In the genomic region with DNA sequence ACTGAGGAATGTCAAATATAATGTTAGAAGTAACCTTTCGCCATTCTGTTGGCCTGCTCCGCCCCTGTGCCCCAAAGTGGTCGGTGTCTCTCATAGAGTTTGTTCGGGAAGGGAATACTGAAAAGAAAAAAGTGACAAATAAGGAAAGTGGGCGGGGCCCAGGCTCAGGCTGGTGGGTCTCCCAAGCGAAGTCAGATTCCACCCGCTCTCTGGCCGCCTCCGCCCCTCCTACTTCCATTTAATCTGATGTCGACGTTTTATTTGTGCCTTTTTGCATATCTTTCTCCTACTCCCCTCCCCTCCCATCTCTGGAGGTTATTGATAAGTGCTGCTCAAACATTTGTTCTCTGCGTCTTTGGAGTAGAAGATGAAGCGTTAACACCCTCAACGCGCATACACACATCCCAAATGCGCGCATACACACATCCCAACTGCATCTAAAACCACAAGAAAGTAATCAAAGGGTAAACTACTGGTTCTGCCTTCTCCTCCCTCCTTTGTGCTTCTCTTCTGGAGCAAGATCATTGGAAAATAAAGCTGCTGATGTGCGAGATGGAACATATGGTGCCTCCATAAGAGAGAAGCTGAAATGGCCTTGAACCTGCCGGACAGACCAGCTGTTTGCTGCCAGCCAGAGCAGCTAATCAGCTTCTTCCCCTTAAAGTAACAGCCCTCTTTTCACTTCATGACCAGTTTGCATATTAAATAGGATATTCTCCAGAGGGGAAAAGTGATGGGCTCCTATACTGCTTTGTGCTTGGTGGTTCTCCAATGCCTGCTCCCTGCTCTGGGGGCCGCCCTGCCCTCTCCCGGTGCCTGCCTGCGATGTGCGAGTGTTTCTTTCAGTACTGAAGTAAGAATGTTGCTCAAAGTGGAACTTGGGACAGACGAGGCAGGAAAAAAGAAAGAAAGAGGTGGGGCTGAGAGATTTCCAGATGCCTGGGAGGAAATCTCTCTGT, we compare ENCODE assay signal across 9 cellular contexts. TPM values are rescaled to one million over a fixed set of nuclear protein-coding genes. Genes with fewer than 3 reads are reported as not detected.
DNase-seq lines count a peak whose midpoint lies in the region; ATAC-seq and TF ChIP-seq lines count a peak whose summit lies in the region.
"Had no signal": no experiment of that assay in that cellular context is flagged by ENCODE, and none has a peak within 500 bp of the region (broad histone marks: within the 10 kb centered on the region; RNA-seq: fewer than 3 reads in every experiment).

No MANE protein-coding gene starts in this region.

- POLR2A ChIA-PET in Panc1 (lab: Charles Lee) (no interaction called here), RWPE1 (lab: Yijun Ruan, JAX; ENCODE audit: low non-redundant PET) (no interaction called here)

- H3K36me3 ChIP-seq in H7 (replicated peaks; ENCODE audit: control insufficient read depth, insufficient read depth, low read length) (no peaks in the 10 kb centered on the region), Panc1 (ENCODE audit: control insufficient read depth, insufficient read depth, low read length) (no peaks in the 10 kb centered on the region)

- CTCF ChIA-PET in Panc1 (lab: Charles Lee): interaction anchor here (0.6 to 0.7 kb wide), 3 partner anchors 13 to 416 kb away, joined by 3 read pairs; no protein-coding TSS in a partner anchor
- CTCF ChIA-PET in RWPE1 (lab: Yijun Ruan, JAX): no interaction called here

- H3K9me3 ChIP-seq in Panc1 (ENCODE audit: control insufficient read depth, insufficient read depth, low read depth, low read length): no peaks in the 10 kb centered on the region

- DNase-seq in H7: peak; percentile 78
- DNase-seq in Panc1 (ENCODE audit: low read depth, low spot score): no peak
- peak; percentile 59 for DNase-seq in ecto neural progenitor cell (ENCODE audit: low spot score)
- DNase-seq in lung microvascular endothelial cell (ENCODE audit: low read depth in 2 of 2): peak; percentile 37 to 44
- no peak for DNase-seq in effector CD4-positive, alpha-beta T cell
- DNase-seq in NK-92 (lab: John Stamatoyannopoulos, UW; ENCODE audit: unreplicated experiment): no peak
- DNase-seq in RWPE1 (ENCODE audit: low spot score): no peak

- intact Hi-C loops in Panc1 (cut with micrococcal nuclease; ENCODE audit: unreplicated experiment): loop anchor here (5.0 to 10.0 kb wide), 2 partner anchors 121 to 319 kb away; no protein-coding TSS in a partner anchor

- no peak overlapping the region for H3K27ac ChIP-seq in Panc1 (ENCODE audit: low read length)
- peak overlapping the region; percentile 79 for H3K27ac ChIP-seq in temporal lobe (ENCODE audit: low read depth, low read length)
- no peak overlapping the region for H3K27ac ChIP-seq in RWPE1
- H3K27ac ChIP-seq: VCaP had no signal

- in situ Hi-C loops in Panc1 (cut with HindIII; ENCODE audit: low pct_unique_long_range_greater_than_20kb, low sequenced_read_pairs): no loop called here

- H3K27me3 ChIP-seq in H7 (ENCODE audit: control insufficient read depth, insufficient read depth, low read length) (peaks cover 56% of the 10 kb centered on the region), Panc1 (ENCODE audit: control insufficient read depth, insufficient read depth, low read length) (no peaks in the 10 kb centered on the region; the same call in 1 of the 2 replicates)

- TF ChIP-seq CTCF in Panc1 (IDR thresholded peaks at IDR 0.05) (0 out of 2 replicates have a peak, but pooled peaks have one; percentile 21), RWPE1 (conservative IDR thresholded peaks at IDR 0.05; ENCODE audit: low read depth) (no peak)

- H3K4me1 ChIP-seq in Panc1 (ENCODE audit: control insufficient read depth, insufficient read depth, low read length): peaks cover 8% of the 10 kb centered on the region; the same call in 1 of the 2 replicates

- peak overlapping the region; percentile 67 for H3K4me3 ChIP-seq in H7 (ENCODE audit: insufficient read depth, low read depth, low read length)
- H3K4me3 ChIP-seq in Panc1 (ENCODE audit: low read depth in 2 of 2, low read length in 2 of 2): peak overlapping the region; percentile 51 to 84

- no peak for ATAC-seq in Panc1

- BruUV-seq in Panc1 (replicated peaks; lab: Mats Ljungman, UMichigan): no TSS peak

RNA-seq across cellular contexts. Expression of gene MAMLD1, which starts 3.1 kb away (rescaled TPM):
- total RNA-seq in H7 (2014; rRNA removed; shearing (Covaris generic)): 0.31 and 1.1 TPM in 2 replicates
- total RNA-seq in Panc1 (2021; ENCODE audit: unreplicated experiment) (2.1 TPM), lung microvascular endothelial cell (0.22 and 0.79 TPM in 2 replicates), temporal lobe (3.7 TPM)
- 1.8 TPM for polyA plus RNA-seq in Panc1 (2012; ENCODE audit: insufficient read length)

Comparison
In these comparisons a context has a peak if more than half of its experiments do, and no peak if none do; other contexts are left out.
1. DNase-seq: peak in H7 (single experiment), ecto neural progenitor cell (single experiment) and lung microvascular endothelial cell (2 of 2); none in Panc1 (single experiment), effector CD4-positive, alpha-beta T cell (single experiment), NK-92 (single experiment) and RWPE1 (single experiment).